ENCODE assay signal across 16 cellular contexts in genomic region chr7:139721417-139721816, GRCh38. TPM values are rescaled to one million over a fixed set of nuclear protein-coding genes. Genes with fewer than 3 reads are reported as not detected.
DNase-seq lines count a peak whose midpoint lies in the region; ATAC-seq and TF ChIP-seq lines count a peak whose summit lies in the region.
"Had no signal": no experiment of that assay in that cellular context is flagged by ENCODE, and none has a peak within 500 bp of the region (broad histone marks: within the 10 kb centered on the region; RNA-seq: fewer than 3 reads in every experiment).

No MANE protein-coding gene starts in this region.

- TF ChIP-seq CTCF in Panc1 (IDR thresholded peaks at IDR 0.05) (no peak), left lung (IDR thresholded peaks at IDR 0.05) (no peak), prostate gland (IDR thresholded peaks at IDR 0.05) (no peak)

- peaks cover 12% of the 10 kb centered on the region; the same call in 1 of the 2 replicates for H3K36me3 ChIP-seq in ACC112 (ENCODE audit: insufficient read depth, low read length)
- H3K36me3 ChIP-seq in Panc1 (ENCODE audit: control insufficient read depth, insufficient read depth, low read length) = no peaks in the 10 kb centered on the region
- peaks cover 0 to 4% of the 10 kb centered on the region in 2 donors for H3K36me3 ChIP-seq in left lung
- no peaks in the 10 kb centered on the region for H3K36me3 ChIP-seq in prostate gland

- H3K9me3 ChIP-seq in Panc1 (ENCODE audit: control insufficient read depth, insufficient read depth, low read depth, low read length) (no peaks in the 10 kb centered on the region), left lung (no peaks in the 10 kb centered on the region), prostate gland (no peaks in the 10 kb centered on the region)
- H3K9me3 ChIP-seq: esophagus squamous epithelium had no signal

- 78% methylated on average over 4 of the region's 4 CpGs for WGBS in prostate gland

- POLR2A ChIA-PET in Panc1 (lab: Charles Lee) = no interaction called here

- H3K4me1 ChIP-seq in ACC112 (ENCODE audit: control insufficient read depth, insufficient read depth, low read length, unreplicated experiment) (peaks cover 61% of the 10 kb centered on the region), Panc1 (ENCODE audit: control insufficient read depth, insufficient read depth, low read length) (peaks cover 49% of the 10 kb centered on the region), left lung (peaks cover 29 to 88% of the 10 kb centered on the region in 2 donors), prostate gland (replicated peaks) (peaks cover 16% of the 10 kb centered on the region)

- DNase-seq in Panc1 (ENCODE audit: low read depth, low spot score) (no peak), left lung (no peak), prostate gland (ENCODE audit: low spot score) (no peak), SKM-1 (lab: John Stamatoyannopoulos, UW; ENCODE audit: unreplicated experiment) (no peak), NCI-H1436 (lab: John Stamatoyannopoulos, UW) (no peak), superior temporal gyrus (ENCODE audit: extremely low spot score) (no peak), NCI-H1105 treated with DMSO at 0.1 percent for 48 hours (lab: John Stamatoyannopoulos, UW) (no peak)
- DNase-seq: activated CD8-positive, alpha-beta memory T cell treated with anti-CD3 and anti-CD28 coated beads, Interleukin-2, amount 10 ng/mL, durations not matched to agents 7 days and 5 days; activated gamma-delta T cell; esophagus squamous epithelium; islet precursor cell; naive thymus-derived CD4-positive, alpha-beta T cell; NCI-H2081 treated with DMSO at 0.1 percent for 48 hours; NCI-H526 had no signal

- CTCF ChIA-PET in Panc1 (lab: Charles Lee) = no interaction called here

- no TSS peak for BruUV-seq in Panc1 (replicated peaks; lab: Mats Ljungman, UMichigan)

- TF ChIP-seq POLR2A in prostate gland (IDR thresholded peaks at IDR 0.05) = no peak

- ATAC-seq in Panc1 (no peak), left lung (no peak)
- ATAC-seq: stimulated activated memory B cell treated with anti-CD40 and anti-IgM and Interleukin-4, amounts not matched to agents 10 μg/mL and 1 μg/mL and 100 μg/mL, for 72 hours had no signal

- in situ Hi-C loops in Panc1 (cut with HindIII; ENCODE audit: low pct_unique_long_range_greater_than_20kb, low sequenced_read_pairs) = no loop called here

- no peak overlapping the region for H2AFZ ChIP-seq in ACC112 (ENCODE audit: low read length, unreplicated experiment)

- no peaks in the 10 kb centered on the region for H3K27me3 ChIP-seq in ACC112 (ENCODE audit: insufficient read depth, low read length)
- no peaks in the 10 kb centered on the region for H3K27me3 ChIP-seq in Panc1 (ENCODE audit: control insufficient read depth, insufficient read depth, low read length)
- no peaks in the 10 kb centered on the region for H3K27me3 ChIP-seq in left lung
- H3K27me3 ChIP-seq in prostate gland (replicated peaks; ENCODE audit: insufficient read depth) = no peaks in the 10 kb centered on the region
- H3K27me3 ChIP-seq: esophagus squamous epithelium had no signal

- H3K4me3 ChIP-seq in ACC112 (ENCODE audit: low read depth, low read length) = no peak overlapping the region
- H3K4me3 ChIP-seq in Panc1 (ENCODE audit: low read depth in 2 of 2, low read length in 2 of 2) = no peak overlapping the region
- H3K4me3 ChIP-seq in left lung = no peak overlapping the region
- no peak overlapping the region for H3K4me3 ChIP-seq in prostate gland

- intact Hi-C loops in Panc1 (cut with micrococcal nuclease; ENCODE audit: unreplicated experiment) = no loop called here
- intact Hi-C loops in left lung (cut with DNase I) = no loop called here
- intact Hi-C loops in prostate gland (cut with DNase I) = no loop called here

- peaks cover 93% of the 10 kb centered on the region for H3K79me2 ChIP-seq in ACC112 (ENCODE audit: control insufficient read depth, insufficient read depth, low read length, unreplicated experiment)

- H3K27ac ChIP-seq in ACC112 (ENCODE audit: low read depth, low read length) = peak overlapping the region; percentile 100
- H3K27ac ChIP-seq in Panc1 (ENCODE audit: low read length) = peak overlapping the region; percentile 54; the same call in 1 of the 2 replicates
- peak overlapping the region; percentile 22 to 88 for H3K27ac ChIP-seq in left lung
- H3K27ac ChIP-seq in prostate gland = peak overlapping the region; percentile 15 to 17

RNA-seq across cellular contexts. Expression of gene HIPK2, which starts 56.4 kb away (rescaled TPM):
- total RNA-seq in Panc1 (2021; ENCODE audit: unreplicated experiment) = 34.1 TPM
- polyA plus RNA-seq in Panc1 (2012; ENCODE audit: insufficient read length) = 13.8 TPM
- total RNA-seq in left lung = 10 to 100 TPM; 42.8 to 61.8 TPM
- total RNA-seq in prostate gland = 10 to 100 TPM; 54.4 to 72.7 TPM

Comparison
In these comparisons a context has a peak if more than half of its experiments do, and no peak if none do; other contexts are left out.
1. H3K27ac ChIP-seq: peak in every context shown above with its lines; median percentile 100 in ACC112; 55 in left lung; 54 in Panc1; 16 in prostate gland.